Comparison of ENCODE assay signal across 12 cellular contexts in genomic region chr3:42159147-42159546, GRCh38.
A peak's percentile ranks its signal among the peaks of the same experiment; 100 is the strongest.
DNase-seq lines count a peak whose midpoint lies in the region; ATAC-seq and TF ChIP-seq lines count a peak whose summit lies in the region.
"Had no signal": no experiment of that assay in that cellular context is flagged by ENCODE, and none has a peak within 500 bp of the region (broad histone marks: within the 10 kb centered on the region; RNA-seq: fewer than 3 reads in every experiment).

No MANE protein-coding gene starts in this region.

- intact Hi-C loops in A673 (cut with micrococcal nuclease; ENCODE audit: unreplicated experiment), result no loop called here

- H2BK15ac ChIP-seq in mesendoderm (replicated peaks; ENCODE audit: low read depth), result no peak overlapping the region

- H3K4me1 Mint-ChIP-seq in activated naive CD8-positive, alpha-beta T cell (ENCODE audit: low read depth), result peaks cover 45% of the 10 kb centered on the region

- H3K23ac ChIP-seq in mesendoderm (ENCODE audit: low read length), result no peak overlapping the region

- H3K4me3 Mint-ChIP-seq in activated naive CD8-positive, alpha-beta T cell, result peak overlapping the region; percentile 69

- WGBS in mesendoderm (ENCODE audit: extremely low coverage, insufficient coverage, low lambda C conversion rate), result no CpG with 5 or more reads among the region's 8 CpGs

- H3K56ac ChIP-seq in mesendoderm (ENCODE audit: low read length), result peak overlapping the region; percentile 38

- H3K79me1 ChIP-seq in mesendoderm (ENCODE audit: low read length), result peaks cover 8% of the 10 kb centered on the region

- H3K4me1 ChIP-seq in BE2C (peaks cover 3% of the 10 kb centered on the region), mesendoderm (ENCODE audit: control insufficient read depth, low read depth, low read length) (peaks cover 4% of the 10 kb centered on the region), A673 (ENCODE audit: insufficient read depth, low read length, poor library complexity, severe bottlenecking) (no peaks in the 10 kb centered on the region)

- POLR2A ChIA-PET in A673 (lab: Charles Lee; ENCODE audit: low non-redundant PET), result no interaction called here

- peaks cover 14% of the 10 kb centered on the region for H3K79me2 ChIP-seq in mesendoderm (ENCODE audit: control insufficient read depth, insufficient read depth, low read length)

- no peaks in the 10 kb centered on the region for H3K27me3 ChIP-seq in BE2C
- H3K27me3 ChIP-seq in mesendoderm (ENCODE audit: insufficient read depth, low read length, poor library complexity), result no peaks in the 10 kb centered on the region
- H3K27me3 ChIP-seq in A673 (replicated peaks; ENCODE audit: insufficient read depth, low read depth, low read length, poor library complexity), result no peaks in the 10 kb centered on the region
- H3K27me3 ChIP-seq: neutrophil, tibial nerve had no signal

- no peak overlapping the region for H2BK5ac ChIP-seq in mesendoderm (ENCODE audit: low read length)

- BruUV-seq in A673 (replicated peaks; lab: Mats Ljungman, UMichigan), result no TSS peak

- H3K18ac ChIP-seq in mesendoderm (ENCODE audit: low read length), result no peak overlapping the region

- ATAC-seq in HG02763 (IDR thresholded peaks at IDR 0.05; ENCODE audit: unreplicated experiment), result no peak
- no peak for ATAC-seq in HG03354 (IDR thresholded peaks at IDR 0.05; ENCODE audit: poor library complexity, severe bottlenecking, unreplicated experiment)

- H3K9me3 Mint-ChIP-seq in activated naive CD8-positive, alpha-beta T cell (ENCODE audit: low read depth), result no peaks in the 10 kb centered on the region

- no peak overlapping the region for H2AK5ac ChIP-seq in mesendoderm (ENCODE audit: low read length)

- no peak overlapping the region for H2BK120ac ChIP-seq in mesendoderm (ENCODE audit: low read depth, low read length)

- H3K27ac ChIP-seq in mesendoderm (ENCODE audit: low read depth, low read length) (no peak overlapping the region), A673 (ENCODE audit: low read depth, low read length, poor library complexity, severe bottlenecking) (no peak overlapping the region)
- H3K27ac ChIP-seq: neutrophil had no signal

- CTCF ChIA-PET in A673 (lab: Charles Lee), result no interaction called here

- DNase-seq in BE2C (no peak), GM12865 (ENCODE audit: low read depth) (no peak), mesendoderm (no peak), A673 (ENCODE audit: low spot score) (no peak), RKO (ENCODE audit: low spot score) (no peak)
- DNase-seq: cerebellar nuclear complex, DMS 273 treated with DMSO at 0.1 percent for 48 hours had no signal

- no peaks in the 10 kb centered on the region for H3K27me3 Mint-ChIP-seq in activated naive CD8-positive, alpha-beta T cell

- no peak overlapping the region for H4K8ac ChIP-seq in mesendoderm (ENCODE audit: low read depth, low read length)

- H3K36me3 Mint-ChIP-seq in activated naive CD8-positive, alpha-beta T cell, result no peaks in the 10 kb centered on the region

- TF ChIP-seq CTCF in BE2C (IDR thresholded peaks at IDR 0.05; ENCODE audit: low read depth, low read length) (no peak), GM12865 (IDR thresholded peaks at IDR 0.05; ENCODE audit: insufficient read depth, low read depth, low read length, missing control alignments) (no peak), A673 (conservative IDR thresholded peaks at IDR 0.05; ENCODE audit: low read depth, low read length) (no peak)

- H4K5ac ChIP-seq in mesendoderm (ENCODE audit: low read length), result no peak overlapping the region

- H3K36me3 ChIP-seq in BE2C (no peaks in the 10 kb centered on the region), mesendoderm (ENCODE audit: control insufficient read depth, insufficient read depth, low read length) (no peaks in the 10 kb centered on the region), A673 (ENCODE audit: insufficient read depth, low read length, poor library complexity, severe bottlenecking) (no peaks in the 10 kb centered on the region)
- H3K36me3 ChIP-seq: neutrophil, tibial nerve had no signal

- no peak overlapping the region for H3K4me2 ChIP-seq in mesendoderm (ENCODE audit: low read length)

- no peak overlapping the region for H3K9ac ChIP-seq in mesendoderm (ENCODE audit: low read length)

- H3K9me3 ChIP-seq in BE2C, result no peaks in the 10 kb centered on the region
- no peaks in the 10 kb centered on the region for H3K9me3 ChIP-seq in A673 (ENCODE audit: low read depth, low read length, poor library complexity, severe bottlenecking)
- H3K9me3 ChIP-seq: neutrophil, tibial nerve had no signal

- H3K27ac Mint-ChIP-seq in activated naive CD8-positive, alpha-beta T cell, result peak overlapping the region; percentile 58

- no peak overlapping the region for H3K4ac ChIP-seq in mesendoderm (ENCODE audit: low read depth, low read length)

- H3K4me3 ChIP-seq in BE2C (ENCODE audit: low read depth, low read length) (peak overlapping the region; percentile 41), GM12865 (ENCODE audit: low read depth, low read length) (peak overlapping the region; percentile 0), mesendoderm (ENCODE audit: low read length) (no peak overlapping the region), A673 (ENCODE audit: low read depth, low read length, poor library complexity, severe bottlenecking) (no peak overlapping the region)

Comparison
In these comparisons a context has a peak if more than half of its experiments do, and no peak if none do; other contexts are left out.
1. H3K4me3 ChIP-seq: peak in BE2C (single experiment) and GM12865 (single experiment); none in mesendoderm (single experiment) and A673 (single experiment).